8 cellular contexts compared by ENCODE assay signal in the genomic region with DNA sequence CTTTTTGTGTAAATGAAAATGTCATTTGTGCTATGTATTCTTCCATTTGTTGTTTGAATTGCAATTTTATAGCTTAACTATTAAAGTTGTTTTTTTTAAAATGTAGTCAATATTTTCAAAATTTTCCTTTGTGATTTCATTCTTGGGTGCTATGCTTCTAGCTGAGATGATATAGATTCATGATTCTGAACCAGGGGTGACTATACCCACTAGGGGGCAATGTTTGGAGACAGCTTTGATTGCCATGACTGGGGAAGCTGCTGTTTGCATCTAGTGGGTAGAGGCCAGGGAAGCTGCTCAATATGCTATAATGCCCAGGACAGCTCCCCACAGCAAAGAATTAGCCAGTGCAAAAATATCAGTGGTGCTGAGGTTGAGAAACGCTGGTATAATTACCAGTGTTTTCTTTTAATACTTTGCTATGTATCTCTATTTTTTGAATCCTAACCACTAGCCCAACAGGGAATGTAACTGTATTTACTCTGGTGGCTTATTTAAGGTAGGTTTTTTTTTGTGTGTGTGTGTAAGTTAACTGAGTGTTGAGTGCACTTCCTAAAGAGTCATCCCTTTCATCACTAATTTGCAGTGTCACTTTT.
DNase-seq lines count a peak whose midpoint lies in the region; ATAC-seq and TF ChIP-seq lines count a peak whose summit lies in the region.

No MANE protein-coding gene starts in this region.

- H3K9me3 ChIP-seq in stomach, result no peaks in the 10 kb centered on the region

- peaks cover 3 to 25% (median 20%) of the 10 kb centered on the region in 4 donors for H3K36me3 ChIP-seq in stomach

- in situ Hi-C loops in astrocyte of the spinal cord (cut with HindIII; ENCODE audit: low sequenced_read_pairs), result no loop called here

- H3K4me3 ChIP-seq in astrocyte of the spinal cord (ENCODE audit: low read depth, low read length), result no peak overlapping the region
- H3K4me3 ChIP-seq in stomach, result no peak overlapping the region

- no peaks in the 10 kb centered on the region for H3K4me1 ChIP-seq in stomach

- H3K27ac ChIP-seq in stomach, result no peak overlapping the region

- H3K27me3 ChIP-seq in stomach, result no peaks in the 10 kb centered on the region

- intact Hi-C loops in stomach (cut with DNase I; ENCODE audit: low total_unique reads), result loop anchor here (5.0 kb wide), 1 partner anchor 183 kb away; the partner anchor contains the start of gene GAREM1

- TF ChIP-seq CTCF in astrocyte of the spinal cord (IDR thresholded peaks at IDR 0.05; ENCODE audit: low read depth, low read length) (peak; percentile 80), stomach (IDR thresholded peaks at IDR 0.05) (peak in 5 of 7 experiments; percentile 36 to 70 (median 50))

- DNase-seq in DMS114 treated with DMSO at 0.1 percent for 48 hours (lab: John Stamatoyannopoulos, UW; ENCODE audit: unreplicated experiment) (peak; percentile 30), HT1080 (ENCODE audit: low read depth) (peak; percentile 59), NCI-H82 (lab: John Stamatoyannopoulos, UW) (peak; percentile 87), astrocyte of the spinal cord (ENCODE audit: low read depth, low spot score) (peak; percentile 67), inferior parietal cortex (ENCODE audit: extremely low spot score) (peak; percentile 82), stomach (peak; percentile 54), 8988T (no peak)

- no peak for TF ChIP-seq POLR2A in stomach (IDR thresholded peaks at IDR 0.05)

- TF ChIP-seq EP300 in stomach (IDR thresholded peaks at IDR 0.05), result no peak

- peak; percentile 85 for ATAC-seq in GM19463 (IDR thresholded peaks at IDR 0.05; ENCODE audit: unreplicated experiment)

- 17 to 31% (median 18%) methylated on average over 1 of the region's 1 CpG for WGBS in stomach, 5 donors
